10 cellular contexts compared by ENCODE assay signal in the genomic region with DNA sequence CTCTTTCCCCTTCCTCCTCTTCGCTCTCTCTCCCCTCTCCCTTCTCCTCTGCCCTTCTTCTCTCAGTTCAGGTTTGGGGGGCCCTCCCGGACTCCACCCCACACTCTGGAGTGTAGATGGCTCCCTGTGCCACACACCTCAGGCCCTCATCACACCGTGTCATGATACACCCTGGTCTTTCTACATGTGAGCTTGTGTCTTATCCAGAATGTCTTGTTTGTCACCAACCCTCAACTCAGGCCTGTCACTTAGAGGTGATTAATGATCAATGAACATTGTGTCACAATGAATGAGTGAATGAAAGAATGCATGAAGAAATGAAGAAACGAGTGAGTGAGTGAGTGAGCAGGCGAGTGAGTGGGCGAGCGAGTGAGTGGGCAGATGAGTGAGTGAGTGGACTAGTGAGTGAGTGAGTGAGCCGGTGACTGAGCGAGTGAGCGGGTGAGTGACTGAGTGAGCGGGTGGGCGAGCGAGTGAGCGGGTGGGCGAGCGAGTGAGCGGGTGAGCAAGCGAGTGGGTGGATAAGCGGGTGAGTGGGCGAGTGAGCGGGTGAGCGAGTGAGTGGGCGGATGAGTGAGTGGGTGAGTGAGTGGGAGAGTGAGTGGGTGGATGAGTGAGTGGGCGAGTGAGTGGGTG. TPM values are rescaled to one million over a fixed set of nuclear protein-coding genes. Genes with fewer than 3 reads are reported as not detected.
DNase-seq lines count a peak whose midpoint lies in the region; ATAC-seq and TF ChIP-seq lines count a peak whose summit lies in the region.
"Had no signal": no experiment of that assay in that cellular context is flagged by ENCODE, and none has a peak within 500 bp of the region (broad histone marks: within the 10 kb centered on the region; RNA-seq: fewer than 3 reads in every experiment).

No MANE protein-coding gene starts in this region.

- POLR2A ChIA-PET in HEK293T (lab: Yijun Ruan, JAX) = interaction anchor here (1.2 kb wide), 1 partner anchor 81 kb away, joined by 3 read pairs; no protein-coding TSS in a partner anchor

- peak overlapping the region; percentile 97 for H3K27ac Mint-ChIP-seq in activated CD4-positive, alpha-beta T cell treated with anti-CD3 and anti-CD28 coated beads, Interleukin-2, amount 10 ng/mL, durations not matched to agents 24 days and 14 days
- H3K27ac Mint-ChIP-seq: activated B cell treated with CpG ODN at 0.5 μM for 24 hours had no signal

- peaks cover 6% of the 10 kb centered on the region for H3K27me3 Mint-ChIP-seq in activated CD4-positive, alpha-beta T cell treated with anti-CD3 and anti-CD28 coated beads, Interleukin-2, amount 10 ng/mL, durations not matched to agents 24 days and 14 days
- H3K27me3 Mint-ChIP-seq: activated B cell treated with CpG ODN at 0.5 μM for 24 hours had no signal

- H3K9me3 Mint-ChIP-seq in activated CD4-positive, alpha-beta T cell treated with anti-CD3 and anti-CD28 coated beads, Interleukin-2, amount 10 ng/mL, durations not matched to agents 24 days and 14 days = peaks cover 6% of the 10 kb centered on the region
- H3K9me3 Mint-ChIP-seq: activated B cell treated with CpG ODN at 0.5 μM for 24 hours had no signal

- H3K4me3 Mint-ChIP-seq in activated CD4-positive, alpha-beta T cell treated with anti-CD3 and anti-CD28 coated beads, Interleukin-2, amount 10 ng/mL, durations not matched to agents 24 days and 14 days = peak overlapping the region; percentile 71
- H3K4me3 Mint-ChIP-seq: activated B cell treated with CpG ODN at 0.5 μM for 24 hours had no signal

- intact Hi-C loops in activated CD4-positive, alpha-beta T cell treated with anti-CD3 and anti-CD28 coated beads, Interleukin-2, amount 10 ng/mL, durations not matched to agents 24 days and 14 days (cut with micrococcal nuclease) = no loop called here

- peak; percentile 25 for ATAC-seq in esophagus mucosa
- no peak for ATAC-seq in HG02973 (IDR thresholded peaks at IDR 0.05; ENCODE audit: unreplicated experiment)
- ATAC-seq: body of pancreas had no signal

- CTCF ChIA-PET in HEK293T (lab: Yijun Ruan, JAX) = no interaction called here

- DNase-seq in HEK293T (ENCODE audit: extremely low spot score) = no peak
- peak; percentile 58 for DNase-seq in activated CD4-positive, alpha-beta T cell treated with anti-CD3 and anti-CD28 coated beads, Interleukin-2, amount 10 ng/mL, durations not matched to agents 24 days and 14 days
- peak; percentile 40 for DNase-seq in stimulated activated CD4-positive, alpha-beta T cell treated with anti-CD3 and anti-CD28 coated beads, Interleukin-4, amount 100 ng/mL, for 24 hours
- no peak for DNase-seq in NCI-H774 (lab: John Stamatoyannopoulos, UW)
- no peak for DNase-seq in NCI-H345 treated with DMSO at 0.1 percent for 48 hours (lab: John Stamatoyannopoulos, UW; ENCODE audit: unreplicated experiment)
- DNase-seq: activated B cell treated with CpG ODN at 0.5 μM for 24 hours, body of pancreas, NCI-H1694 treated with DMSO at 0.1 percent for 48 hours had no signal

- H3K36me3 Mint-ChIP-seq in activated CD4-positive, alpha-beta T cell treated with anti-CD3 and anti-CD28 coated beads, Interleukin-2, amount 10 ng/mL, durations not matched to agents 24 days and 14 days (ENCODE audit: low read depth) = peaks cover 15% of the 10 kb centered on the region

- H3K4me1 Mint-ChIP-seq in activated CD4-positive, alpha-beta T cell treated with anti-CD3 and anti-CD28 coated beads, Interleukin-2, amount 10 ng/mL, durations not matched to agents 24 days and 14 days = peaks cover 21% of the 10 kb centered on the region

TF ChIP-seq in HEK293T, 16 proteins besides CTCF, POLR2A, EP300 and RAD21:
- TF ChIP-seq, protein P1, sequence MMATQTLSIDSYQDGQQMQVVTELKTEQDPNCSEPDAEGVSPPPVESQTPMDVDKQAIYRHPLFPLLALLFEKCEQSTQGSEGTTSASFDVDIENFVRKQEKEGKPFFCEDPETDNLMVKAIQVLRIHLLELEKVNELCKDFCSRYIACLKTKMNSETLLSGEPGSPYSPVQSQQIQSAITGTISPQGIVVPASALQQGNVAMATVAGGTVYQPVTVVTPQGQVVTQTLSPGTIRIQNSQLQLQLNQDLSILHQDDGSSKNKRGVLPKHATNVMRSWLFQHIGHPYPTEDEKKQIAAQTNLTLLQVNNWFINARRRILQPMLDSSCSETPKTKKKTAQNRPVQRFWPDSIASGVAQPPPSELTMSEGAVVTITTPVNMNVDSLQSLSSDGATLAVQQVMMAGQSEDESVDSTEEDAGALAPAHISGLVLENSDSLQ (IDR thresholded peaks at IDR 0.05) = peak; percentile 95
- TF ChIP-seq SP1 (IDR thresholded peaks at IDR 0.05) (no peak), SUZ12 (IDR thresholded peaks at IDR 0.05) (no peak), TARDBP (IDR thresholded peaks at IDR 0.05) (peak; percentile 82)
TF ChIP-seq in HEK293T: peak in this region for 2.

RNA-seq across cellular contexts. Expression of a gene that starts 33.8 kb away (rescaled TPM):
- total RNA-seq in activated CD4-positive, alpha-beta T cell treated with anti-CD3 and anti-CD28 coated beads, Interleukin-2, amount 10 ng/mL, durations not matched to agents 24 days and 14 days = 87.1 and 96.5 TPM in 2 replicates
- total RNA-seq in esophagus mucosa = 510 TPM

RNA-seq across cellular contexts. Expression of a gene that starts 45.5 kb away (rescaled TPM):
- not detected in 2 replicates for total RNA-seq in activated CD4-positive, alpha-beta T cell treated with anti-CD3 and anti-CD28 coated beads, Interleukin-2, amount 10 ng/mL, durations not matched to agents 24 days and 14 days
- not detected for total RNA-seq in esophagus mucosa
- total RNA-seq: activated B cell treated with CpG ODN at 0.5 μM for 24 hours, body of pancreas had no signal

RNA-seq across cellular contexts. Expression of a gene that starts 46.2 kb away (rescaled TPM):
- 77.4 and 82.8 TPM in 2 replicates for total RNA-seq in activated CD4-positive, alpha-beta T cell treated with anti-CD3 and anti-CD28 coated beads, Interleukin-2, amount 10 ng/mL, durations not matched to agents 24 days and 14 days
- 11.2 TPM for total RNA-seq in esophagus mucosa

Comparison
In these comparisons a context has a peak if more than half of its experiments do, and no peak if none do; other contexts are left out.
1. DNase-seq: peak in activated CD4-positive, alpha-beta T cell treated with anti-CD3 and anti-CD28 coated beads, Interleukin-2, amount 10 ng/mL, durations not matched to agents 24 days and 14 days (single experiment) and stimulated activated CD4-positive, alpha-beta T cell treated with anti-CD3 and anti-CD28 coated beads, Interleukin-4, amount 100 ng/mL, for 24 hours (single experiment); none in HEK293T (single experiment), NCI-H774 (single experiment) and NCI-H345 treated with DMSO at 0.1 percent for 48 hours (single experiment).